ENCODE assay signal across 10 cellular contexts in the genomic region with DNA sequence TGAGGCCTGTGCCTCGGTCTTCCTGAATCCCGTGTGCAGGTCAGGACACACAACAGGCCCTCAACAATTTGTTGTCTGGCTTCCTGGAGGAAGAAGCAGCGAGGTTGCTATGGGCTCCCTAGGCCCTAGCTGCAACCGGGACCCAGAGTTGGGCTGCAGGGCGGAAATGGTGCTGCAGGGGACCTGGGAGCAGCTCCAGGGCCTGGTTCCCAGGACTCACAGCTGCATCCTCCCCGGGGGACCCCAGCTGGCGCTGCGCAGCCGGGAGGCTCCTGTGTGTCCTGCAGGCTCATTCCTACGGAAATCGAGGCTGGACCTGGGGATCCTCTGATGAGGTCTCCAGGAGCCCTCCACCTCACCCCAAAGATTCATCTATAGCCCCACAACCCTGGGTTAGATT. TPM values are rescaled to one million over a fixed set of nuclear protein-coding genes. Genes with fewer than 3 reads are reported as not detected.
DNase-seq lines count a peak whose midpoint lies in the region; ATAC-seq, FAIRE-seq and TF ChIP-seq lines count a peak whose summit lies in the region.
"Had no signal": no experiment of that assay in that cellular context is flagged by ENCODE, and none has a peak within 500 bp of the region (broad histone marks: within the 10 kb centered on the region; RNA-seq: fewer than 3 reads in every experiment).

No MANE protein-coding gene starts in this region.

- H3K4me1 ChIP-seq in Panc1 (ENCODE audit: control insufficient read depth, insufficient read depth, low read length) (peaks cover 3% of the 10 kb centered on the region), H1 (replicated peaks in 1 of 4; ENCODE audit: control insufficient read depth in 3 of 4, insufficient read depth in 4 of 4, low read length in 3 of 4) (peaks cover 0 to 10% (median 6%) of the 10 kb centered on the region in 4 experiments; a peak in 3 of 7 replicates), neutrophil (ENCODE audit: control insufficient read depth in 1 of 2, insufficient read depth in 1 of 2, low read depth in 1 of 2, low read length in 1 of 2) (peaks cover 35 to 36% of the 10 kb centered on the region in 2 experiments)

- H3K27ac ChIP-seq in CD4-positive, alpha-beta T cell (ENCODE audit: low read depth, low read length): peak overlapping the region; percentile 87
- peak overlapping the region; percentile 70 for H3K27ac ChIP-seq in Panc1 (ENCODE audit: low read length)
- H3K27ac ChIP-seq in H1 (ENCODE audit: low read depth, low read length): no peak overlapping the region
- peak overlapping the region; percentile 85 for H3K27ac ChIP-seq in neutrophil

- 0 out of 4 replicates have a peak overlapping the region, but pooled peaks of 1 of the 2 experiments have one; percentile 75 for H3K4me2 ChIP-seq in H1 (ENCODE audit: insufficient read depth in 1 of 2, low read depth in 2 of 2, low read length in 2 of 2)

- no peak overlapping the region for H2BK120ac ChIP-seq in H1 (replicated peaks; ENCODE audit: low read depth, low read length)

- H4K5ac ChIP-seq in H1 (ENCODE audit: insufficient read length, low read depth, low read length): no peak overlapping the region

- ATAC-seq in CD4-positive, alpha-beta T cell (ENCODE audit: poor library complexity): no peak
- ATAC-seq in Panc1 (no peak), HG02759 (IDR thresholded peaks at IDR 0.05; ENCODE audit: unreplicated experiment) (no peak)

- H3K27ac Mint-ChIP-seq in CD4-positive, alpha-beta T cell: peak overlapping the region; percentile 94

- CTCF ChIA-PET in CD4-positive, alpha-beta T cell (lab: Charles Lee): no interaction called here
- CTCF ChIA-PET in Panc1 (lab: Charles Lee) (no interaction called here), H1 (lab: Charles Lee; ENCODE audit: partially characterized antibody) (interaction anchor here (0.6 to 3.4 kb wide), 11 partner anchors 12 to 470 kb away, joined by 3 to 92 read pairs (median 16); no protein-coding TSS in a partner anchor)

- no peak for TF ChIP-seq CTCF in CD4-positive, alpha-beta T cell (IDR thresholded peaks at IDR 0.05)
- TF ChIP-seq CTCF in Panc1 (IDR thresholded peaks at IDR 0.05) (no peak), H1 (IDR thresholded peaks at IDR 0.05; ENCODE audit: control extremely low read depth in 1 of 3, insufficient read depth in 1 of 3, low read depth in 1 of 3, low read length in 3 of 3) (no peak), neutrophil (IDR thresholded peaks at IDR 0.05) (no peak)

- DNase-seq in CD4-positive, alpha-beta T cell: no peak
- no peak for DNase-seq in Panc1 (ENCODE audit: low read depth, low spot score)
- no peak for DNase-seq in H1 (ENCODE audit: low read depth in 1 of 2, low spot score in 2 of 2)
- DNase-seq in NCI-H446 treated with DMSO at 0.1 percent for 48 hours (lab: John Stamatoyannopoulos, UW): no peak
- DNase-seq in H4 (ENCODE audit: low spot score): no peak
- no peak for DNase-seq in RKO (ENCODE audit: low spot score)
- DNase-seq: activated effector memory CD4-positive, alpha-beta T cell treated with Interleukin-2 at 50 U/mL for 16 hours; SHP77 had no signal

- peak overlapping the region; percentile 81; the same call in 1 of the 2 replicates for H2BK15ac ChIP-seq in H1 (ENCODE audit: low read length)

- no peak overlapping the region for H3K9ac ChIP-seq in H1 (replicated peaks in 1 of 4; ENCODE audit: extremely low read depth in 1 of 4, low read depth in 3 of 4, low read length in 3 of 4)

- no peak for TF ChIP-seq POLR2A in H1 (IDR thresholded peaks at IDR 0.05; ENCODE audit: control extremely low read depth in 1 of 2, low read depth in 2 of 2, low read length in 2 of 2)

- H3K9me3 ChIP-seq in CD4-positive, alpha-beta T cell (ENCODE audit: control insufficient read depth, low read length): no peaks in the 10 kb centered on the region
- H3K9me3 ChIP-seq in Panc1 (ENCODE audit: control insufficient read depth, insufficient read depth, low read depth, low read length) (no peaks in the 10 kb centered on the region), H1 (ENCODE audit: insufficient read depth in 2 of 2, low read depth in 1 of 2, low read length in 1 of 2) (no peaks in the 10 kb centered on the region), neutrophil (no peaks in the 10 kb centered on the region)

- H2AK5ac ChIP-seq in H1 (ENCODE audit: low read depth, low read length): 0 out of 2 replicates have a peak overlapping the region, but pooled peaks have one; percentile 6

- H3K27me3 Mint-ChIP-seq in CD4-positive, alpha-beta T cell: peaks cover under 1% of the 10 kb centered on the region

- H3K4ac ChIP-seq in H1 (replicated peaks; ENCODE audit: insufficient read length, low read depth, low read length): no peak overlapping the region

- H4K91ac ChIP-seq in H1 (replicated peaks; ENCODE audit: insufficient read length, low read length): no peak overlapping the region

- no peak for TF ChIP-seq EP300 in H1 (IDR thresholded peaks at IDR 0.05; ENCODE audit: borderline replicate concordance in 1 of 2, low read depth in 2 of 2, low read length in 2 of 2)

- H3K14ac ChIP-seq in H1 (ENCODE audit: insufficient read length): no peak overlapping the region

- POLR2A ChIA-PET in CD4-positive, alpha-beta T cell (lab: Charles Lee): interaction anchor here (0.9 kb wide), 1 partner anchor 31 kb away, joined by 3 read pairs; a partner anchor contains a TSS
- POLR2A ChIA-PET in Panc1 (lab: Charles Lee) (no interaction called here), H1 (lab: Charles Lee; ENCODE audit: partially characterized antibody) (no interaction called here)

- TF ChIP-seq RAD21 in H1 (IDR thresholded peaks at IDR 0.05 in 1 of 2, conservative IDR thresholded peaks at IDR 0.05 in 1 of 2; ENCODE audit: low read depth in 2 of 2, low read length in 2 of 2): no peak

- 94% methylated on average over 11 of the region's 11 CpGs; no CpG with 5 or more reads in 1 of the 2 experiments for WGBS in H1 (ENCODE audit: extremely low coverage in 1 of 2, insufficient coverage in 1 of 2, insufficient read length in 1 of 2, insufficient replicate concordance in 2 of 2, low coverage in 1 of 2, low lambda C conversion rate in 2 of 2, missing lambda C conversion rate in 1 of 2), 2 experiments

- no peak overlapping the region for H2AFZ ChIP-seq in H1 (ENCODE audit: low read length)

- no peak overlapping the region for H2BK5ac ChIP-seq in H1 (ENCODE audit: low read depth, low read length)

- H3K4me3 ChIP-seq in Panc1 (ENCODE audit: low read depth in 2 of 2, low read length in 2 of 2) (no peak overlapping the region), H1 (ENCODE audit: extremely low read depth in 1 of 4, insufficient read depth in 2 of 4, low read depth in 3 of 4, low read length in 4 of 4) (no peak overlapping the region), neutrophil (ENCODE audit: low read depth in 1 of 2, low read length in 1 of 2) (peak overlapping the region; percentile 62 to 71)

- H2BK20ac ChIP-seq in H1 (ENCODE audit: low read length): no peak overlapping the region

- no peaks in the 10 kb centered on the region for H3K27me3 ChIP-seq in CD4-positive, alpha-beta T cell (ENCODE audit: control insufficient read depth, insufficient read depth, low read length)
- H3K27me3 ChIP-seq in Panc1 (ENCODE audit: control insufficient read depth, insufficient read depth, low read length) (no peaks in the 10 kb centered on the region), H1 (replicated peaks in 1 of 4; ENCODE audit: control insufficient read depth in 3 of 4, extremely low read depth in 1 of 4, insufficient read depth in 3 of 4, low read length in 3 of 4) (peaks cover 0 to 13% (median 11%) of the 10 kb centered on the region in 4 experiments; a peak in 5 of 7 replicates), neutrophil (peaks cover 14% of the 10 kb centered on the region)

- H3K79me2 ChIP-seq in H1 (ENCODE audit: control insufficient read depth in 1 of 2, insufficient read depth in 2 of 2, low read length in 2 of 2): no peaks in the 10 kb centered on the region

- H4K20me1 ChIP-seq in H1 (replicated peaks in 1 of 2; ENCODE audit: control insufficient read depth in 1 of 2, insufficient read depth in 2 of 2, low read length in 2 of 2): peaks cover 0 to 3% of the 10 kb centered on the region in 2 experiments

- peaks cover 34% of the 10 kb centered on the region for H3K4me1 Mint-ChIP-seq in CD4-positive, alpha-beta T cell (ENCODE audit: low read depth)

- no peaks in the 10 kb centered on the region for H3K9me3 Mint-ChIP-seq in CD4-positive, alpha-beta T cell

- intact Hi-C loops in CD4-positive, alpha-beta T cell (cut with DNase I, micrococcal nuclease): loop anchor here in 1 of 2 experiments (2.0 to 10.0 kb wide), 5 partner anchors 152 to 394 kb away; a partner anchor contains a TSS
- intact Hi-C loops in Panc1 (cut with micrococcal nuclease; ENCODE audit: unreplicated experiment): loop anchor here (5.0 kb wide), 1 partner anchor 61 kb away; no protein-coding TSS in a partner anchor

- no peak overlapping the region for H3K23ac ChIP-seq in H1 (ENCODE audit: insufficient read length)

- H3K36me3 Mint-ChIP-seq in CD4-positive, alpha-beta T cell (ENCODE audit: low read depth): peaks cover 3% of the 10 kb centered on the region

- peaks cover 4% of the 10 kb centered on the region; the same call in 1 of the 2 replicates for H3K36me3 ChIP-seq in Panc1 (ENCODE audit: control insufficient read depth, insufficient read depth, low read length)
- no peaks in the 10 kb centered on the region for H3K36me3 ChIP-seq in H1 (ENCODE audit: control insufficient read depth in 2 of 4, insufficient read depth in 4 of 4, low read length in 3 of 4)
- H3K36me3 ChIP-seq in neutrophil: no peaks in the 10 kb centered on the region

- no TSS peak for BruUV-seq in Panc1 (replicated peaks; lab: Mats Ljungman, UMichigan)

- H2BK12ac ChIP-seq in H1 (ENCODE audit: low read depth, low read length): peak overlapping the region; percentile 50; the same call in 1 of the 2 replicates

- H3K56ac ChIP-seq in H1 (replicated peaks; ENCODE audit: insufficient read length, low read depth, low read length): no peak overlapping the region

- no peak overlapping the region for H4K8ac ChIP-seq in H1 (ENCODE audit: extremely low read depth, insufficient read depth, low read length)

- peaks cover 6% of the 10 kb centered on the region; the same call in 1 of the 2 replicates for H3K79me1 ChIP-seq in H1 (ENCODE audit: low read depth, low read length)

- H3K18ac ChIP-seq in H1 (ENCODE audit: extremely low read depth, low read length): no peak overlapping the region; the same call in 1 of the 2 replicates

- peaks cover 11% of the 10 kb centered on the region; the same call in 1 of the 2 replicates for H3K23me2 ChIP-seq in H1 (ENCODE audit: low read depth, low read length)

- H3K4me3 Mint-ChIP-seq in CD4-positive, alpha-beta T cell: peak overlapping the region; percentile 82

- in situ Hi-C loops in Panc1 (cut with HindIII; ENCODE audit: low pct_unique_long_range_greater_than_20kb, low sequenced_read_pairs): no loop called here

- FAIRE-seq in H1 (lab: Jason Lieb, UNC): no peak

RNA-seq across cellular contexts. Expression of a gene that starts 1.0 kb away (rescaled TPM):
- 1 to 10 TPM; 4.4 to 5.1 TPM for total RNA-seq in CD4-positive, alpha-beta T cell
- total RNA-seq in Panc1 (2021; ENCODE audit: unreplicated experiment): 4.8 TPM
- polyA plus RNA-seq in Panc1 (2012; ENCODE audit: insufficient read length): 3.8 TPM
- 5.9 and 6.1 TPM in 2 replicates for total RNA-seq in H1 (2021; fragmentation: NEBNext Ultra II Directional; extraction: Animal tissue kit (Norgen Biotek cat#: 25700))
- 3.2 and 5.5 TPM in 2 replicates for polyA plus RNA-seq in H1 (2011; rRNA removed)
- polyA plus RNA-seq in H1 (2011; cell fraction: cytosol; rRNA removed): 4.2 TPM
- 4.8 TPM for polyA plus RNA-seq in H1 (2011; cell fraction: nucleus; rRNA removed)
- 4.8 to 5.2 TPM (median 5.0 TPM) in 4 replicates for polyA plus RNA-seq in H1 (2012, experiment 1 of 2)
- 5.8 TPM for polyA plus RNA-seq in H1 (2012, experiment 2 of 2)
- polyA plus RNA-seq in H1 (2013, experiment 1 of 2): 5.3 TPM
- 5.9 TPM for polyA plus RNA-seq in H1 (2013, experiment 2 of 2)
- polyA minus RNA-seq in H1 (2011; rRNA and poly(A)+ RNA removed): 2.1 and 3.2 TPM in 2 replicates
- polyA minus RNA-seq in H1 (2011; cell fraction: cytosol; rRNA and poly(A)+ RNA removed): 2.3 TPM
- 3.2 TPM for polyA minus RNA-seq in H1 (2011; cell fraction: nucleus; rRNA and poly(A)+ RNA removed)
- total RNA-seq in H4 (2014; rRNA removed; shearing (Covaris generic)): 2.7 and 2.8 TPM in 2 replicates

RNA-seq across cellular contexts. Expression of a gene that starts 31.8 kb away (rescaled TPM):
- total RNA-seq in CD4-positive, alpha-beta T cell: 10 to 100 TPM; 22.0 to 23.0 TPM
- total RNA-seq in Panc1 (2021; ENCODE audit: unreplicated experiment): 78.1 TPM
- 190 TPM for polyA plus RNA-seq in Panc1 (2012; ENCODE audit: insufficient read length)
- 51.1 and 53.1 TPM in 2 replicates for total RNA-seq in H1 (2021; fragmentation: NEBNext Ultra II Directional; extraction: Animal tissue kit (Norgen Biotek cat#: 25700))
- polyA plus RNA-seq in H1 (2011; rRNA removed): 40.6 and 81.0 TPM in 2 replicates
- 75.6 TPM for polyA plus RNA-seq in H1 (2011; cell fraction: cytosol; rRNA removed)
- polyA plus RNA-seq in H1 (2011; cell fraction: nucleus; rRNA removed): 81.2 TPM
- 72.8 to 95.3 TPM (median 83.7 TPM) in 4 replicates for polyA plus RNA-seq in H1 (2012, experiment 1 of 2)
- polyA plus RNA-seq in H1 (2012, experiment 2 of 2): 107 TPM
- 61.2 TPM for polyA plus RNA-seq in H1 (2013, experiment 1 of 2)
- polyA plus RNA-seq in H1 (2013, experiment 2 of 2): 68.4 TPM
- polyA minus RNA-seq in H1 (2011; rRNA and poly(A)+ RNA removed): 9.9 and 21.7 TPM in 2 replicates
- 28.2 TPM for polyA minus RNA-seq in H1 (2011; cell fraction: cytosol; rRNA and poly(A)+ RNA removed)
- 19.1 TPM for polyA minus RNA-seq in H1 (2011; cell fraction: nucleus; rRNA and poly(A)+ RNA removed)
- 165 and 192 TPM in 2 replicates for total RNA-seq in H4 (2014; rRNA removed; shearing (Covaris generic))

Comparison
In these comparisons a context has a peak if more than half of its experiments do, and no peak if none do; other contexts are left out.
1. H3K4me3 ChIP-seq: peak in neutrophil (2 of 2); none in Panc1 (0 of 2) and H1 (0 of 4).